In the genomic region with DNA sequence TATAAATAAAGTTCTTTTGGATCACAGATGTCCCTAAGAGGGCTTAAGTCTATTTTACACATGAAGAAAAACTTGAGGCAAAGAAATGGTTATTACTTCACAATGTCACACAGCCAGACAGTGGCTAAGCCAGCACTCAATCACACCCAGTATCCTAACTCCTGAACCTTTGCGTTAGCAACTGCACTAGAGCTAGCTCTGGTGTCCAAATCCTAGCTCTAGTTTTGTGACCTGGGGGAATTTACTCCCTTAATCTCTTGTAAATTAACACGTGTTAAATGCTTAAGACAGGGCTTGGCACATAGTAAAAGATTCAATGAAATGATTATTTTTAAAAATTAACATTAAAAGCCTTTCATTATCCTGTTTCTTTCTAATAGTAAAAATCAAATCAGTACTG, we compare ENCODE assay signal across 23 cellular contexts.
"Had no signal": no experiment of that assay in that cellular context is flagged by ENCODE, and none has a peak within 500 bp of the region (broad histone marks: within the 10 kb centered on the region; RNA-seq: fewer than 3 reads in every experiment).

No MANE protein-coding gene starts in this region.

- H3K9me3 ChIP-seq: lower lobe of right lung, neutrophil, right atrium auricular region, thoracic aorta, tibial nerve, upper lobe of right lung, uterus had no signal

- H3K9ac ChIP-seq: parathyroid adenoma had no signal

- H3K79me2 ChIP-seq: parathyroid adenoma had no signal

- H3K4me1 ChIP-seq: lower lobe of right lung, right atrium auricular region, tibial nerve, upper lobe of right lung, uterus had no signal

- H3K4me3 ChIP-seq: coronary artery, lower lobe of right lung, right atrium auricular region, smooth muscle cell, thoracic aorta, tibial nerve, upper lobe of right lung, uterus had no signal

- DNase-seq: dermis blood vessel endothelial cell; effector memory CD4-positive, alpha-beta T cell; hypothalamus; left ventricle myocardium superior; lower lobe of right lung; natural killer cell; stimulated activated CD4-positive, alpha-beta T cell treated with anti-CD3 and anti-CD28 coated beads, Interleukin-12 subunit alpha, Interleukin-12 subunit beta, amount 100 ng/mL, for 4 hours; stimulated activated CD4-positive, alpha-beta T cell treated with anti-CD3 and anti-CD28 coated beads, Interleukin-1b, Interleukin-23, amount 100 ng/mL, for 48 hours; stimulated activated CD4-positive, alpha-beta T cell treated with anti-CD3 and anti-CD28 coated beads, Interleukin-4, amount 100 ng/mL, for 24 hours; stimulated activated naive CD8-positive, alpha-beta T cell treated with anti-CD3 and anti-CD28 coated beads, Interleukin-15, Interleukin-2, amounts not matched to agents 100 U/mL and 50 U/mL, for 24 hours; substantia nigra; upper lobe of right lung; uterus had no signal

- H3K36me3 Mint-ChIP-seq: natural killer cell; stimulated activated effector memory CD8-positive, alpha-beta T cell treated with anti-CD3 and anti-CD28 coated beads, Interleukin-12 subunit alpha, Interleukin-12 subunit beta, amount 100 ng/mL, for 72 hours had no signal

- H3K4me1 Mint-ChIP-seq: natural killer cell; stimulated activated effector memory CD8-positive, alpha-beta T cell treated with anti-CD3 and anti-CD28 coated beads, Interleukin-12 subunit alpha, Interleukin-12 subunit beta, amount 100 ng/mL, for 72 hours had no signal

- H3K4me3 Mint-ChIP-seq: natural killer cell; stimulated activated effector memory CD8-positive, alpha-beta T cell treated with anti-CD3 and anti-CD28 coated beads, Interleukin-12 subunit alpha, Interleukin-12 subunit beta, amount 100 ng/mL, for 72 hours had no signal

- H3K27me3 Mint-ChIP-seq: progenitor cell of endocrine pancreas had no signal

- H3K27ac ChIP-seq: coronary artery, lower lobe of right lung, neutrophil, parathyroid adenoma, right atrium auricular region, thoracic aorta, tibial nerve, upper lobe of right lung, uterus had no signal

- H3K36me3 ChIP-seq: lower lobe of right lung, neutrophil, right atrium auricular region, thoracic aorta, tibial nerve, upper lobe of right lung, uterus had no signal

- H3K9me3 Mint-ChIP-seq: natural killer cell; stimulated activated effector memory CD8-positive, alpha-beta T cell treated with anti-CD3 and anti-CD28 coated beads, Interleukin-12 subunit alpha, Interleukin-12 subunit beta, amount 100 ng/mL, for 72 hours had no signal

- H3K27ac Mint-ChIP-seq: natural killer cell; progenitor cell of endocrine pancreas; stimulated activated effector memory CD8-positive, alpha-beta T cell treated with anti-CD3 and anti-CD28 coated beads, Interleukin-12 subunit alpha, Interleukin-12 subunit beta, amount 100 ng/mL, for 72 hours had no signal

- H3K27me3 ChIP-seq: neutrophil, right atrium auricular region, tibial nerve, upper lobe of right lung, uterus had no signal

- H2AFZ ChIP-seq: parathyroid adenoma had no signal

- ATAC-seq: left ventricle myocardium superior; lower lobe of right lung; natural killer cell; sciatic nerve; stimulated activated effector memory CD8-positive, alpha-beta T cell treated with anti-CD3 and anti-CD28 coated beads, Interleukin-12 subunit alpha, Interleukin-12 subunit beta, amount 100 ng/mL, for 72 hours; stimulated activated naive CD8-positive, alpha-beta T cell treated with anti-CD3 and anti-CD28 coated beads, Interleukin-15, Interleukin-2, amounts not matched to agents 100 U/mL and 50 U/mL, for 24 hours; upper lobe of right lung had no signal

- H3K4me2 ChIP-seq: smooth muscle cell had no signal
